Comparison of ENCODE assay signal across 17 cellular contexts in the genomic region with DNA sequence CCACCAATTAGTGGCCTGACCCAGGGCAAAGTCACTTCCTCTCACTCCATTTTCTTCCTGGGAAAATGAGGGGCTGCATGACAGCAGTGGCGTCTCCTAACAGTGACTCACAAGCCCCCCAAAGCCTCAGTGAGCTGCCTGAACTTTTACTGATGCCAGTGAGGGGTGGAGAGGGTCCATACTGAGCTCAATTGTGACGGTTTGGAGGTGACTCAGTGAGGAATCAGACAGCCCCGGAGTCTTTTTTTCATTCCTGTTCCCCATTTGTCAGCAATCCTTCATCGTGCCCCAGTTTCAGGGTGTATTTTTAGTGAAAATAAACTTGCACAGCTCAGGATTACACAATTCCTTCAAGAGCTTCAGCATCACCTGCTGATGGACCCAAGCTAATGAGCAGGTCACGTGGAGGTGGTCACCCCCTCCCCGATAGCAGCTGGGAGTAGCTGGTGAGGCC. TPM values are rescaled to one million over a fixed set of nuclear protein-coding genes. Genes with fewer than 3 reads are reported as not detected.
DNase-seq lines count a peak whose midpoint lies in the region; ATAC-seq and TF ChIP-seq lines count a peak whose summit lies in the region.
"Had no signal": no experiment of that assay in that cellular context is flagged by ENCODE, and none has a peak within 500 bp of the region (broad histone marks: within the 10 kb centered on the region; RNA-seq: fewer than 3 reads in every experiment).

No MANE protein-coding gene starts in this region.

- intact Hi-C loops in heart right ventricle (cut with DNase I): no loop called here

- H2AFZ ChIP-seq in mesenchymal stem cell (ENCODE audit: low read depth, low read length): peak overlapping the region; percentile 1

- H3K4me3 ChIP-seq in mesenchymal stem cell (ENCODE audit: insufficient read depth in 1 of 2, low read depth in 1 of 2, low read length in 2 of 2): no peak overlapping the region
- no peak overlapping the region for H3K4me3 ChIP-seq in heart right ventricle
- H3K4me3 ChIP-seq: GM12878, left ventricle myocardium inferior, uterus had no signal

- H3K27ac ChIP-seq in mesenchymal stem cell (ENCODE audit: low read length, poor library complexity, severe bottlenecking): no peak overlapping the region
- no peak overlapping the region for H3K27ac ChIP-seq in heart right ventricle
- H3K27ac ChIP-seq: left ventricle myocardium inferior, uterus had no signal

- H3K23ac ChIP-seq in mesenchymal stem cell (ENCODE audit: low read length in 2 of 2): no peak overlapping the region

- peak overlapping the region in 1 of 2 experiments; percentile 14 for H3K18ac ChIP-seq in mesenchymal stem cell (ENCODE audit: low read depth in 1 of 2, low read length in 2 of 2)

- no peak overlapping the region for H2BK120ac ChIP-seq in mesenchymal stem cell (ENCODE audit: low read depth, low read length)

- H3K36me3 ChIP-seq in mesenchymal stem cell (ENCODE audit: control insufficient read depth in 1 of 2, insufficient read depth in 2 of 2, low read depth in 1 of 2, low read length in 2 of 2) (no peaks in the 10 kb centered on the region), heart right ventricle (no peaks in the 10 kb centered on the region)
- H3K36me3 ChIP-seq: left ventricle myocardium inferior, uterus had no signal

- H3K4me1 ChIP-seq in mesenchymal stem cell (ENCODE audit: control insufficient read depth, insufficient read depth, low read depth, low read length) (no peaks in the 10 kb centered on the region), heart right ventricle (no peaks in the 10 kb centered on the region)
- H3K4me1 ChIP-seq: uterus had no signal

- no peak overlapping the region for H2BK5ac ChIP-seq in mesenchymal stem cell (ENCODE audit: low read depth, low read length, poor library complexity, severe bottlenecking)

- ATAC-seq in heart right ventricle: no peak
- no peak for ATAC-seq in HG03280 (IDR thresholded peaks at IDR 0.05; ENCODE audit: unreplicated experiment)
- ATAC-seq in GM18502 (IDR thresholded peaks at IDR 0.05; ENCODE audit: poor library complexity, unreplicated experiment): no peak
- no peak for ATAC-seq in HG02678 (IDR thresholded peaks at IDR 0.05; ENCODE audit: unreplicated experiment)
- ATAC-seq: effector memory CD8-positive, alpha-beta T cell; GM12878 had no signal

- H3K4me2 ChIP-seq in mesenchymal stem cell (ENCODE audit: low read length, poor library complexity, severe bottlenecking): no peak overlapping the region

- WGBS in mesenchymal stem cell: 59% methylated on average over 5 of the region's 6 CpGs
- 79 to 88% methylated on average over 6 of the region's 6 CpGs for WGBS in heart right ventricle, 2 donors

- no peak for TF ChIP-seq CTCF in heart right ventricle (IDR thresholded peaks at IDR 0.05)

- H2BK12ac ChIP-seq in mesenchymal stem cell (ENCODE audit: low read length in 2 of 2): peak overlapping the region in 1 of 2 experiments; percentile 21

- H3K9me3 ChIP-seq in mesenchymal stem cell (ENCODE audit: control insufficient read depth, low read length) (no peaks in the 10 kb centered on the region), heart right ventricle (no peaks in the 10 kb centered on the region)
- H3K9me3 ChIP-seq: left ventricle myocardium inferior, uterus had no signal

- peak overlapping the region; percentile 37 for H2BK15ac ChIP-seq in mesenchymal stem cell (ENCODE audit: low read depth, poor library complexity, severe bottlenecking)

- H4K91ac ChIP-seq in mesenchymal stem cell (ENCODE audit: low read length): no peak overlapping the region

- H3K14ac ChIP-seq in mesenchymal stem cell (ENCODE audit: low read length in 2 of 2): no peak overlapping the region

- no peak overlapping the region for H3K9ac ChIP-seq in mesenchymal stem cell (ENCODE audit: low read length)

- H2AK5ac ChIP-seq in mesenchymal stem cell (ENCODE audit: low read length, severe bottlenecking): no peak overlapping the region

- no peak overlapping the region for H3K4ac ChIP-seq in mesenchymal stem cell (ENCODE audit: low read depth in 1 of 2, low read length in 2 of 2)

- DNase-seq in AG20443 (ENCODE audit: low spot score) (peak; percentile 38), LHCN-M2 (ENCODE audit: low read depth) (peak; percentile 74), astrocyte of the hippocampus (ENCODE audit: low read depth, low spot score) (peak; percentile 7), mesenchymal stem cell (peak; percentile 44), heart right ventricle (no peak)
- DNase-seq: central memory CD4-positive, alpha-beta T cell; effector memory CD8-positive, alpha-beta T cell; left ventricle myocardium inferior; NCI-H187; SHP77; uterus had no signal

- H4K8ac ChIP-seq in mesenchymal stem cell (ENCODE audit: low read length): peak overlapping the region; percentile 10

- peaks cover 54 to 78% of the 10 kb centered on the region in 2 experiments for H3K27me3 ChIP-seq in mesenchymal stem cell (ENCODE audit: control insufficient read depth in 1 of 2, insufficient read depth in 1 of 2, low read length in 2 of 2)
- peaks cover 0 to 9% (median 0%) of the 10 kb centered on the region in 7 donors for H3K27me3 ChIP-seq in heart right ventricle
- H3K27me3 ChIP-seq: uterus had no signal

- H3K79me1 ChIP-seq in mesenchymal stem cell (replicated peaks; ENCODE audit: low read length, poor library complexity, severe bottlenecking): no peaks in the 10 kb centered on the region

RNA-seq across cellular contexts. Expression of a gene that starts 30.1 kb away (rescaled TPM):
- total RNA-seq in LHCN-M2 (2014; rRNA removed): 0.19 and 0.23 TPM in 2 replicates
- 0.11 TPM for polyA plus RNA-seq in LHCN-M2 (2012)
- 0.58 TPM for polyA plus RNA-seq in mesenchymal stem cell (2013, experiment 1 of 2)
- polyA plus RNA-seq in mesenchymal stem cell (2013, experiment 2 of 2): 0.51 TPM
- 1 to 10 TPM; 1.4 to 9.9 (median 3.6) TPM for total RNA-seq in heart right ventricle
- 1 to 10 TPM; 3.1 to 5.1 TPM for polyA plus RNA-seq in heart right ventricle
- total RNA-seq: activated T-helper 1 cell treated with anti-CD3 and anti-CD28 coated beads, Interleukin-12 subunit alpha, Interleukin-12 subunit beta, Interleukin-2, Interleukin-4 antibody, amounts not matched to agents 30 ng/mL and 10 ng/mL and 1 ng/mL, durations not matched to agents 14 hours and 24 hours and 36 hours; GM12878; T-helper 2 cell treated with Interferon-gamma antibody and Interleukin-4, amounts not matched to agents 100 ng/mL and 5 ng/mL, for 36 hours had no signal

Comparison
In these comparisons a context has a peak if more than half of its experiments do, and no peak if none do; other contexts are left out.
1. DNase-seq: peak in AG20443 (single experiment), LHCN-M2 (single experiment), astrocyte of the hippocampus (single experiment) and mesenchymal stem cell (single experiment); none in heart right ventricle (0 of 2).